Comparison of ENCODE assay signal across 8 cellular contexts in genomic region chr4:164731827-164732474, GRCh38. TPM values are rescaled to one million over a fixed set of nuclear protein-coding genes. Genes with fewer than 3 reads are reported as not detected.
A peak's percentile ranks its signal among the peaks of the same experiment; 100 is the strongest.
DNase-seq lines count a peak whose midpoint lies in the region; ATAC-seq and TF ChIP-seq lines count a peak whose summit lies in the region.

No MANE protein-coding gene starts in this region.

- ATAC-seq in GM18498 (IDR thresholded peaks at IDR 0.05; ENCODE audit: unreplicated experiment): peak; percentile 74
- ATAC-seq in HG02938 (IDR thresholded peaks at IDR 0.05; ENCODE audit: unreplicated experiment): peak; percentile 69

- H3K27me3 Mint-ChIP-seq in neural crest cell (ENCODE audit: low read depth) (no peaks in the 10 kb centered on the region), type B pancreatic cell (peaks cover 15% of the 10 kb centered on the region)

- no peak overlapping the region for H3K27ac Mint-ChIP-seq in neural crest cell (ENCODE audit: unreplicated experiment)
- no peak overlapping the region for H3K27ac Mint-ChIP-seq in type B pancreatic cell

- TF ChIP-seq CTCF in neural crest cell (conservative IDR thresholded peaks at IDR 0.05) (peak; percentile 94), type B pancreatic cell (conservative IDR thresholded peaks at IDR 0.05) (peak; percentile 96)

- no peak overlapping the region for H3K4me3 Mint-ChIP-seq in neural crest cell
- H3K4me3 Mint-ChIP-seq in type B pancreatic cell: no peak overlapping the region

- H3K36me3 Mint-ChIP-seq in neural crest cell (ENCODE audit: low read depth) (no peaks in the 10 kb centered on the region), type B pancreatic cell (no peaks in the 10 kb centered on the region)

- no peaks in the 10 kb centered on the region for H3K9me3 Mint-ChIP-seq in neural crest cell
- H3K9me3 Mint-ChIP-seq in type B pancreatic cell: no peaks in the 10 kb centered on the region

- DNase-seq in AG08396 (ENCODE audit: low spot score) (peak; percentile 69), NCI-H460 (ENCODE audit: extremely low read depth, low read depth) (peak; percentile 52), fibroblast of gingiva (ENCODE audit: low read depth) (peak; percentile 3), neural crest cell (ENCODE audit: low read depth, low spot score) (peak; percentile 72), type B pancreatic cell (ENCODE audit: extremely low spot score, unreplicated experiment) (peak; percentile 69)
- peak; percentile 18 for DNase-seq in activated CD8-positive, alpha-beta memory T cell treated with anti-CD3 and anti-CD28 coated beads, Interleukin-2, amount 50 U/mL, for 4 hours

- H3K4me1 Mint-ChIP-seq in neural crest cell (no peaks in the 10 kb centered on the region), type B pancreatic cell (ENCODE audit: unreplicated experiment) (no peaks in the 10 kb centered on the region)

RNA-seq across cellular contexts. Expression of gene SMIM31, which starts 22.0 kb away (rescaled TPM):
- 0.10 TPM in 1 of 2 replicates, not detected in the other for total RNA-seq in NCI-H460 (2014; rRNA removed; shearing (Covaris generic))
- not detected in 2 replicates for polyA plus RNA-seq in NCI-H460 (2014; cell fraction: nucleus; rRNA removed)
- not detected in 2 replicates for total RNA-seq in neural crest cell
- total RNA-seq in type B pancreatic cell (ENCODE audit: low replicate concordance): not detected in 2 replicates

Comparison
In these comparisons a context has a peak if more than half of its experiments do, and no peak if none do; other contexts are left out.
1. Peak in every context shown above with its lines: DNase-seq and ATAC-seq.
2. DNase-seq: peak in every context shown above with its lines; median percentile 72 in neural crest cell; 69 in AG08396; 69 in type B pancreatic cell; 52 in NCI-H460; 18 in activated CD8-positive, alpha-beta memory T cell treated with anti-CD3 and anti-CD28 coated beads, Interleukin-2, amount 50 U/mL, for 4 hours; 3 in fibroblast of gingiva.